Comparison of ENCODE assay signal across 9 cellular contexts in the genomic region with DNA sequence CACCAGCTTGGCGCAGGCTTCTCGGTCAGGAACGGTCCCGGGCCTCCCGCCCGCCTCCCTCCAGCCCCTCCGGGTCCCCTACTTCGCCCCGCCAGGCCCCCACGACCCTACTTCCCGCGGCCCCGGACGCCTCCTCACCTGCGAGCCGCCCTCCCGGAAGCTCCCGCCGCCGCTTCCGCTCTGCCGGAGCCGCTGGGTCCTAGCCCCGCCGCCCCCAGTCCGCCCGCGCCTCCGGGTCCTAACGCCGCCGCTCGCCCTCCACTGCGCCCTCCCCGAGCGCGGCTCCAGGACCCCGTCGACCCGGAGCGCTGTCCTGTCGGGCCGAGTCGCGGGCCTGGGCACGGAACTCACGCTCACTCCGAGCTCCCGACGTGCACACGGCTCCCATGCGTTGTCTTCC. TPM values are rescaled to one million over a fixed set of nuclear protein-coding genes. Genes with fewer than 3 reads are reported as not detected.
"Had no signal": no experiment of that assay in that cellular context is flagged by ENCODE, and none has a peak within 500 bp of the region (broad histone marks: within the 10 kb centered on the region; RNA-seq: fewer than 3 reads in every experiment).

No MANE protein-coding gene starts in this region.

RNA-seq across cellular contexts. Expression of a gene that starts 36.0 kb away (rescaled TPM):
- total RNA-seq: HepG2, HT1080, IMR-90, NCI-H460, PC-9, Peyer's patch, Right ventricle myocardium inferior, RPMI7951, SJCRH30 had no signal
- polyA plus RNA-seq: HepG2, IMR-90 had no signal
